In genomic region chr7:67870396-67870795, GRCh38 we compare ENCODE assay signal across 19 cellular contexts.
DNase-seq lines count a peak whose midpoint lies in the region; ATAC-seq, FAIRE-seq and TF ChIP-seq lines count a peak whose summit lies in the region.
"Had no signal": no experiment of that assay in that cellular context is flagged by ENCODE, and none has a peak within 500 bp of the region (broad histone marks: within the 10 kb centered on the region; RNA-seq: fewer than 3 reads in every experiment).

No MANE protein-coding gene starts in this region.

- no peak for ATAC-seq in GM18505 (IDR thresholded peaks at IDR 0.05; ENCODE audit: unreplicated experiment)
- ATAC-seq: GM12878 had no signal

- DNase-seq in D341Med (ENCODE audit: low spot score) (peak; percentile 64), D721Med (ENCODE audit: insufficient read length, low spot score) (peak; percentile 58), NCI-H82 (lab: John Stamatoyannopoulos, UW) (peak; percentile 89), NCI-H2081 (lab: John Stamatoyannopoulos, UW) (no peak), NOMO-1 treated with DMSO at 0.1 percent for 48 hours (lab: John Stamatoyannopoulos, UW; ENCODE audit: unreplicated experiment) (no peak)
- DNase-seq: C1 segment of cervical spinal cord; Calu3; CD4-positive, alpha-beta memory T cell; COR-L47; DMS 273 treated with DMSO at 0.1 percent for 48 hours; DMS79; EL; GDM1; GOT3; HFFc6 had no signal

- FAIRE-seq in D721Med (lab: Jason Lieb, UNC): peak; percentile 70
- FAIRE-seq: GM12878, GM18507, H54 had no signal

- TF ChIP-seq POLR2A in GM18505 (IDR thresholded peaks at IDR 0.05; ENCODE audit: borderline replicate concordance, extremely low read depth, insufficient read depth, insufficient read length): no peak

- no peak for TF ChIP-seq CTCF in D721Med (IDR thresholded peaks at IDR 0.05; ENCODE audit: insufficient read depth, missing control alignments)

Comparison
In these comparisons a context has a peak if more than half of its experiments do, and no peak if none do; other contexts are left out.
1. DNase-seq: peak in D341Med (single experiment), D721Med (single experiment) and NCI-H82 (single experiment); none in NCI-H2081 (0 of 2) and NOMO-1 treated with DMSO at 0.1 percent for 48 hours (single experiment).